ENCODE assay signal across 27 cellular contexts in genomic region chr18:3350021-3350420, GRCh38.
"Had no signal": no experiment of that assay in that cellular context is flagged by ENCODE, and none has a peak within 500 bp of the region (broad histone marks: within the 10 kb centered on the region; RNA-seq: fewer than 3 reads in every experiment).

No MANE protein-coding gene starts in this region.

- H3K36me3 ChIP-seq: adrenal gland, Peyer's patch had no signal

- H3K27ac ChIP-seq: adrenal gland, Peyer's patch had no signal

- H3K4me1 ChIP-seq: adrenal gland had no signal

- H3K9me3 ChIP-seq: adrenal gland, Peyer's patch had no signal

- H3K4me3 Mint-ChIP-seq: activated CD4-positive, alpha-beta memory T cell treated with anti-CD3 and anti-CD28 coated beads, Interleukin-2, amount 10 ng/mL, durations not matched to agents 7 days and 5 days; activated CD4-positive, alpha-beta T cell treated with anti-CD3 and anti-CD28 coated beads, Interleukin-2, amount 10 ng/mL, durations not matched to agents 7 days and 5 days; activated naive CD8-positive, alpha-beta T cell treated with anti-CD3 and anti-CD28 coated beads, Interleukin-2, amount 10 ng/mL, durations not matched to agents 7 days and 5 days; activated T-helper 17 cell treated with anti-CD3 and anti-CD28 coated beads, Interleukin-2, amount 50 U/mL, for 72 hours; IgD-negative memory B cell; T-cell had no signal

- DNase-seq: activated CD4-positive, alpha-beta memory T cell treated with anti-CD3 and anti-CD28 coated beads, Interleukin-2, amount 10 ng/mL, durations not matched to agents 7 days and 5 days; activated CD4-positive, alpha-beta T cell treated with anti-CD3 and anti-CD28 coated beads, Interleukin-2, amount 10 ng/mL, durations not matched to agents 7 days and 5 days; activated CD4-positive, CD25-positive, alpha-beta regulatory T cell; activated naive CD4-positive, alpha-beta T cell treated with anti-CD3 and anti-CD28 coated beads, Interleukin-2, amount 50 U/mL, for 16 hours; activated naive CD8-positive, alpha-beta T cell treated with anti-CD3 and anti-CD28 coated beads, Interleukin-2, amount 10 ng/mL, durations not matched to agents 7 days and 5 days; activated T-cell treated with anti-CD3 and anti-CD28 coated beads for 4 hours; activated T-cell treated with anti-CD3 and anti-CD28 coated beads, Interleukin-2, amount 50 U/mL, for 48 hours; adrenal gland; anterior cingulate cortex; central memory CD4-positive, alpha-beta T cell; KG1; MV-4-11; NCI-H1092 treated with DMSO at 0.1 percent for 48 hours; NCI-H1417 treated with DMSO at 0.1 percent for 48 hours; NCI-H1694; NCI-H2029 treated with DMSO at 0.1 percent for 48 hours; NCI-H510A treated with DMSO at 0.1 percent for 48 hours; NCI-H69; NK-92 treated with Interleukin-12 subunit alpha and Interleukin-12 subunit beta, amount 100 ng/mL, for 24 hours; OCI-M1; Peyer's patch; SHP77 treated with DMSO at 0.1 percent for 48 hours; T-cell; T-helper 2 cell; T1000 had no signal

- H3K27me3 Mint-ChIP-seq: activated naive CD8-positive, alpha-beta T cell treated with anti-CD3 and anti-CD28 coated beads, Interleukin-2, amount 10 ng/mL, durations not matched to agents 7 days and 5 days; IgD-negative memory B cell had no signal

- H3K4me1 Mint-ChIP-seq: activated CD4-positive, alpha-beta memory T cell treated with anti-CD3 and anti-CD28 coated beads, Interleukin-2, amount 10 ng/mL, durations not matched to agents 7 days and 5 days; activated CD4-positive, alpha-beta T cell treated with anti-CD3 and anti-CD28 coated beads, Interleukin-2, amount 10 ng/mL, durations not matched to agents 7 days and 5 days; activated naive CD8-positive, alpha-beta T cell treated with anti-CD3 and anti-CD28 coated beads, Interleukin-2, amount 10 ng/mL, durations not matched to agents 7 days and 5 days; activated T-helper 17 cell treated with anti-CD3 and anti-CD28 coated beads, Interleukin-2, amount 50 U/mL, for 72 hours; T-cell had no signal

- H3K4me3 ChIP-seq: adrenal gland, Peyer's patch had no signal

- ATAC-seq: activated T-helper 17 cell treated with anti-CD3 and anti-CD28 coated beads, Interleukin-2, amount 50 U/mL, for 72 hours; T-cell had no signal

- H3K36me3 Mint-ChIP-seq: activated naive CD8-positive, alpha-beta T cell treated with anti-CD3 and anti-CD28 coated beads, Interleukin-2, amount 10 ng/mL, durations not matched to agents 7 days and 5 days; IgD-negative memory B cell; T-cell had no signal

- H3K9me3 Mint-ChIP-seq: activated CD4-positive, alpha-beta memory T cell treated with anti-CD3 and anti-CD28 coated beads, Interleukin-2, amount 10 ng/mL, durations not matched to agents 7 days and 5 days; activated CD4-positive, alpha-beta T cell treated with anti-CD3 and anti-CD28 coated beads, Interleukin-2, amount 10 ng/mL, durations not matched to agents 7 days and 5 days; activated naive CD8-positive, alpha-beta T cell treated with anti-CD3 and anti-CD28 coated beads, Interleukin-2, amount 10 ng/mL, durations not matched to agents 7 days and 5 days; activated T-helper 17 cell treated with anti-CD3 and anti-CD28 coated beads, Interleukin-2, amount 50 U/mL, for 72 hours; T-cell had no signal

- H3K27me3 ChIP-seq: adrenal gland, Peyer's patch had no signal

- H3K27ac Mint-ChIP-seq: activated CD4-positive, alpha-beta memory T cell treated with anti-CD3 and anti-CD28 coated beads, Interleukin-2, amount 10 ng/mL, durations not matched to agents 7 days and 5 days; activated CD4-positive, alpha-beta T cell treated with anti-CD3 and anti-CD28 coated beads, Interleukin-2, amount 10 ng/mL, durations not matched to agents 7 days and 5 days; activated naive CD8-positive, alpha-beta T cell treated with anti-CD3 and anti-CD28 coated beads, Interleukin-2, amount 10 ng/mL, durations not matched to agents 7 days and 5 days; activated T-helper 17 cell treated with anti-CD3 and anti-CD28 coated beads, Interleukin-2, amount 50 U/mL, for 72 hours; IgD-negative memory B cell; T-cell had no signal
